1 cellular context compared by ENCODE assay signal in the genomic region with DNA sequence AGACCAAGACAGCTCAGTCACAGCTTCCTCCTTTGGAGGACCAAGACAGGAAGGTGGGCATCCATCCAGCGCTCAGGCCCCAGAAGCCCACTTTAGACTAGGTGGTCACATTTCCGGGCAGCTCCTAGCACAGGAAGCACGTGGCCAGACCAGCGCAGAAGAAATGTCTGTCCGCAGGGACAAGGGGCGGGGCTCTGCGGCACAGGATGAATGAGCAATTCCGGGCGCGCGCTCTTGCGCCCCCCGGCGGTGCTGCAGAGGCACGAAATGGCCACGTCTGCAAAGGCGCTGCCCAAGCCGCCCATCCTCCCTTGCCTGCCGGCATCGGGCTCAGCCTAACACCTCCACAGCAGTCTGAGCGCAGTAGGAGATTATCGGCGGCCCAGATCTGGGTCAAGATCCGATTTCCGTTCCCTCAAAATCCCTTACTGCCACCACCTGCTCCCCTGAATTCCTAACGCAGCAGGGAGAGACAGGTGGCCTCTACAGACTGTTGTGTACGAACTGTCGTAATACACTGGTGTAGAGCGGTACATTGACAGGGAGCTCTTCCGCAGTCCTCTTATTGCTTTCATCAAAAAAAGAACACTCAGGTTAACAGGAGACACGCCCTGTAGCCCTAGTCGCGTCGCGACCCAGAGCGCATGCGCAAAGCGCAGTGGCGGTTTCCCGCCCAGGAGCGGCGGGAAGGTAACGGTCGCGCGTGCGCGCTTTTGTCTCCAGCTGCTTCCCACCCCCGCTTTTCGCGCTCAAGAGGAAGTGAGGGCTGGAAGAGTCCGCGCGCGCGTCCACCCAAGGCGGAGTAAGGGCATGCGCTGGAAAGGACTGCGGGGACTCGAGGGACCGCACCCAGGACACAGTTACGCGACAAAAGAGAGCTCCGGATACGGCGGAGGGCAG.
TF ChIP-seq lines count a peak whose summit lies in the region.

No MANE protein-coding gene starts in this region.

TF ChIP-seq in H1, 55 proteins besides CTCF, POLR2A, EP300 and RAD21:
- TF ChIP-seq, protein P1, sequence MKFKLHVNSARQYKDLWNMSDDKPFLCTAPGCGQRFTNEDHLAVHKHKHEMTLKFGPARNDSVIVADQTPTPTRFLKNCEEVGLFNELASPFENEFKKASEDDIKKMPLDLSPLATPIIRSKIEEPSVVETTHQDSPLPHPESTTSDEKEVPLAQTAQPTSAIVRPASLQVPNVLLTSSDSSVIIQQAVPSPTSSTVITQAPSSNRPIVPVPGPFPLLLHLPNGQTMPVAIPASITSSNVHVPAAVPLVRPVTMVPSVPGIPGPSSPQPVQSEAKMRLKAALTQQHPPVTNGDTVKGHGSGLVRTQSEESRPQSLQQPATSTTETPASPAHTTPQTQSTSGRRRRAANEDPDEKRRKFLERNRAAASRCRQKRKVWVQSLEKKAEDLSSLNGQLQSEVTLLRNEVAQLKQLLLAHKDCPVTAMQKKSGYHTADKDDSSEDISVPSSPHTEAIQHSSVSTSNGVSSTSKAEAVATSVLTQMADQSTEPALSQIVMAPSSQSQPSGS (IDR thresholded peaks at IDR 0.05; ENCODE audit: low read length), result peak; percentile 48; the same call in 1 of the 2 replicates
- TF ChIP-seq, protein P2, sequence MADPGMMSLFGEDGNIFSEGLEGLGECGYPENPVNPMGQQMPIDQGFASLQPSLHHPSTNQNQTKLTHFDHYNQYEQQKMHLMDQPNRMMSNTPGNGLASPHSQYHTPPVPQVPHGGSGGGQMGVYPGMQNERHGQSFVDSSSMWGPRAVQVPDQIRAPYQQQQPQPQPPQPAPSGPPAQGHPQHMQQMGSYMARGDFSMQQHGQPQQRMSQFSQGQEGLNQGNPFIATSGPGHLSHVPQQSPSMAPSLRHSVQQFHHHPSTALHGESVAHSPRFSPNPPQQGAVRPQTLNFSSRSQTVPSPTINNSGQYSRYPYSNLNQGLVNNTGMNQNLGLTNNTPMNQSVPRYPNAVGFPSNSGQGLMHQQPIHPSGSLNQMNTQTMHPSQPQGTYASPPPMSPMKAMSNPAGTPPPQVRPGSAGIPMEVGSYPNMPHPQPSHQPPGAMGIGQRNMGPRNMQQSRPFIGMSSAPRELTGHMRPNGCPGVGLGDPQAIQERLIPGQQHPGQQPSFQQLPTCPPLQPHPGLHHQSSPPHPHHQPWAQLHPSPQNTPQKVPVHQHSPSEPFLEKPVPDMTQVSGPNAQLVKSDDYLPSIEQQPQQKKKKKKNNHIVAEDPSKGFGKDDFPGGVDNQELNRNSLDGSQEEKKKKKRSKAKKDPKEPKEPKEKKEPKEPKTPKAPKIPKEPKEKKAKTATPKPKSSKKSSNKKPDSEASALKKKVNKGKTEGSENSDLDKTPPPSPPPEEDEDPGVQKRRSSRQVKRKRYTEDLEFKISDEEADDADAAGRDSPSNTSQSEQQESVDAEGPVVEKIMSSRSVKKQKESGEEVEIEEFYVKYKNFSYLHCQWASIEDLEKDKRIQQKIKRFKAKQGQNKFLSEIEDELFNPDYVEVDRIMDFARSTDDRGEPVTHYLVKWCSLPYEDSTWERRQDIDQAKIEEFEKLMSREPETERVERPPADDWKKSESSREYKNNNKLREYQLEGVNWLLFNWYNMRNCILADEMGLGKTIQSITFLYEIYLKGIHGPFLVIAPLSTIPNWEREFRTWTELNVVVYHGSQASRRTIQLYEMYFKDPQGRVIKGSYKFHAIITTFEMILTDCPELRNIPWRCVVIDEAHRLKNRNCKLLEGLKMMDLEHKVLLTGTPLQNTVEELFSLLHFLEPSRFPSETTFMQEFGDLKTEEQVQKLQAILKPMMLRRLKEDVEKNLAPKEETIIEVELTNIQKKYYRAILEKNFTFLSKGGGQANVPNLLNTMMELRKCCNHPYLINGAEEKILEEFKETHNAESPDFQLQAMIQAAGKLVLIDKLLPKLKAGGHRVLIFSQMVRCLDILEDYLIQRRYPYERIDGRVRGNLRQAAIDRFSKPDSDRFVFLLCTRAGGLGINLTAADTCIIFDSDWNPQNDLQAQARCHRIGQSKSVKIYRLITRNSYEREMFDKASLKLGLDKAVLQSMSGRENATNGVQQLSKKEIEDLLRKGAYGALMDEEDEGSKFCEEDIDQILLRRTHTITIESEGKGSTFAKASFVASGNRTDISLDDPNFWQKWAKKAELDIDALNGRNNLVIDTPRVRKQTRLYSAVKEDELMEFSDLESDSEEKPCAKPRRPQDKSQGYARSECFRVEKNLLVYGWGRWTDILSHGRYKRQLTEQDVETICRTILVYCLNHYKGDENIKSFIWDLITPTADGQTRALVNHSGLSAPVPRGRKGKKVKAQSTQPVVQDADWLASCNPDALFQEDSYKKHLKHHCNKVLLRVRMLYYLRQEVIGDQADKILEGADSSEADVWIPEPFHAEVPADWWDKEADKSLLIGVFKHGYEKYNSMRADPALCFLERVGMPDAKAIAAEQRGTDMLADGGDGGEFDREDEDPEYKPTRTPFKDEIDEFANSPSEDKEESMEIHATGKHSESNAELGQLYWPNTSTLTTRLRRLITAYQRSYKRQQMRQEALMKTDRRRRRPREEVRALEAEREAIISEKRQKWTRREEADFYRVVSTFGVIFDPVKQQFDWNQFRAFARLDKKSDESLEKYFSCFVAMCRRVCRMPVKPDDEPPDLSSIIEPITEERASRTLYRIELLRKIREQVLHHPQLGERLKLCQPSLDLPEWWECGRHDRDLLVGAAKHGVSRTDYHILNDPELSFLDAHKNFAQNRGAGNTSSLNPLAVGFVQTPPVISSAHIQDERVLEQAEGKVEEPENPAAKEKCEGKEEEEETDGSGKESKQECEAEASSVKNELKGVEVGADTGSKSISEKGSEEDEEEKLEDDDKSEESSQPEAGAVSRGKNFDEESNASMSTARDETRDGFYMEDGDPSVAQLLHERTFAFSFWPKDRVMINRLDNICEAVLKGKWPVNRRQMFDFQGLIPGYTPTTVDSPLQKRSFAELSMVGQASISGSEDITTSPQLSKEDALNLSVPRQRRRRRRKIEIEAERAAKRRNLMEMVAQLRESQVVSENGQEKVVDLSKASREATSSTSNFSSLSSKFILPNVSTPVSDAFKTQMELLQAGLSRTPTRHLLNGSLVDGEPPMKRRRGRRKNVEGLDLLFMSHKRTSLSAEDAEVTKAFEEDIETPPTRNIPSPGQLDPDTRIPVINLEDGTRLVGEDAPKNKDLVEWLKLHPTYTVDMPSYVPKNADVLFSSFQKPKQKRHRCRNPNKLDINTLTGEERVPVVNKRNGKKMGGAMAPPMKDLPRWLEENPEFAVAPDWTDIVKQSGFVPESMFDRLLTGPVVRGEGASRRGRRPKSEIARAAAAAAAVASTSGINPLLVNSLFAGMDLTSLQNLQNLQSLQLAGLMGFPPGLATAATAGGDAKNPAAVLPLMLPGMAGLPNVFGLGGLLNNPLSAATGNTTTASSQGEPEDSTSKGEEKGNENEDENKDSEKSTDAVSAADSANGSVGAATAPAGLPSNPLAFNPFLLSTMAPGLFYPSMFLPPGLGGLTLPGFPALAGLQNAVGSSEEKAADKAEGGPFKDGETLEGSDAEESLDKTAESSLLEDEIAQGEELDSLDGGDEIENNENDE (IDR thresholded peaks at IDR 0.05; ENCODE audit: insufficient replicate concordance, low read length), result no peak
- TF ChIP-seq POLR2AphosphoS5 (IDR thresholded peaks at IDR 0.05; ENCODE audit: low read depth, low read length) (peak; percentile 95), CREB1 (IDR thresholded peaks at IDR 0.05) (peak; percentile 68), SIN3A (conservative IDR thresholded peaks at IDR 0.05 in 1 of 2, IDR thresholded peaks at IDR 0.05 in 1 of 2; ENCODE audit: low read depth in 1 of 2, low read length in 2 of 2) (peak; percentile 89 to 94), TEAD4 (IDR thresholded peaks at IDR 0.05; ENCODE audit: low read depth, low read length) (peak; percentile 67; the same call in 1 of the 2 replicates), CTBP2 (IDR thresholded peaks at IDR 0.05; ENCODE audit: borderline replicate concordance, insufficient read depth, insufficient read length, low read length) (no peak), TBP (IDR thresholded peaks at IDR 0.05; ENCODE audit: low read depth, low read length) (0 out of 2 replicates have a peak, but pooled peaks have one; percentile 8), TAF7 (optimal IDR thresholded peaks at IDR 0.05; ENCODE audit: borderline replicate concordance, low read depth, low read length) (peak; percentile 50), HDAC2 (IDR thresholded peaks at IDR 0.05; ENCODE audit: borderline replicate concordance in 1 of 2, low read depth in 2 of 2, low read length in 2 of 2) (peak; percentile 17 to 66; a peak in 3 of 4 replicates), NRF1 (IDR thresholded peaks at IDR 0.05; ENCODE audit: low read depth, low read length) (peak; percentile 59), NANOG (IDR thresholded peaks at IDR 0.05; ENCODE audit: insufficient read depth, low read depth, low read length, poor library complexity, severe bottlenecking) (no peak), KDM5A (IDR thresholded peaks at IDR 0.05; ENCODE audit: low read length) (no peak), SP1 (IDR thresholded peaks at IDR 0.05; ENCODE audit: low read depth, low read length) (peak; percentile 70; the same call in 1 of the 2 replicates), CHD2 (IDR thresholded peaks at IDR 0.05; ENCODE audit: low read length) (0 out of 2 replicates have a peak, but pooled peaks have one; percentile 22), MAFK (IDR thresholded peaks at IDR 0.05; ENCODE audit: low read depth, low read length) (peak; percentile 59; the same call in 1 of the 2 replicates), CBX5 (IDR thresholded peaks at IDR 0.05; ENCODE audit: low read depth, low read length) (no peak), EGR1 (IDR thresholded peaks at IDR 0.05; ENCODE audit: borderline replicate concordance, low read depth, low read length) (peak; percentile 67; the same call in 1 of the 2 replicates), BACH1 (IDR thresholded peaks at IDR 0.05; ENCODE audit: low read length) (peak; percentile 79), RBBP5 (IDR thresholded peaks at IDR 0.05; ENCODE audit: borderline replicate concordance, low read depth, low read length) (no peak), SAP30 (IDR thresholded peaks at IDR 0.05; ENCODE audit: insufficient read depth, insufficient replicate concordance, low read length) (peak; percentile 89), TAF1 (IDR thresholded peaks at IDR 0.05; ENCODE audit: low read depth, low read length) (peak; percentile 69; the same call in 1 of the 2 replicates), TCF12 (IDR thresholded peaks at IDR 0.05; ENCODE audit: low read depth, low read length) (0 out of 2 replicates have a peak, but pooled peaks have one; percentile 2), YY1 (IDR thresholded peaks at IDR 0.05; ENCODE audit: low read depth, low read length) (peak; percentile 86), GTF2F1 (IDR thresholded peaks at IDR 0.05; ENCODE audit: borderline replicate concordance, low read depth, low read length) (0 out of 2 replicates have a peak, but pooled peaks have one; percentile 29)
- TF ChIP-seq, protein P3, sequence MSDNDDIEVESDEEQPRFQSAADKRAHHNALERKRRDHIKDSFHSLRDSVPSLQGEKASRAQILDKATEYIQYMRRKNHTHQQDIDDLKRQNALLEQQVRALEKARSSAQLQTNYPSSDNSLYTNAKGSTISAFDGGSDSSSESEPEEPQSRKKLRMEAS (IDR thresholded peaks at IDR 0.05), result peak; percentile 97
- TF ChIP-seq, protein P4, sequence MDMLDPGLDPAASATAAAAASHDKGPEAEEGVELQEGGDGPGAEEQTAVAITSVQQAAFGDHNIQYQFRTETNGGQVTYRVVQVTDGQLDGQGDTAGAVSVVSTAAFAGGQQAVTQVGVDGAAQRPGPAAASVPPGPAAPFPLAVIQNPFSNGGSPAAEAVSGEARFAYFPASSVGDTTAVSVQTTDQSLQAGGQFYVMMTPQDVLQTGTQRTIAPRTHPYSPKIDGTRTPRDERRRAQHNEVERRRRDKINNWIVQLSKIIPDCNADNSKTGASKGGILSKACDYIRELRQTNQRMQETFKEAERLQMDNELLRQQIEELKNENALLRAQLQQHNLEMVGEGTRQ (IDR thresholded peaks at IDR 0.05; ENCODE audit: low read length), result peak; percentile 70
- TF ChIP-seq, protein P5, sequence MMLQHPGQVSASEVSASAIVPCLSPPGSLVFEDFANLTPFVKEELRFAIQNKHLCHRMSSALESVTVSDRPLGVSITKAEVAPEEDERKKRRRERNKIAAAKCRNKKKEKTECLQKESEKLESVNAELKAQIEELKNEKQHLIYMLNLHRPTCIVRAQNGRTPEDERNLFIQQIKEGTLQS (IDR thresholded peaks at IDR 0.05; ENCODE audit: insufficient read depth, low read depth, low read length), result 0 out of 2 replicates have a peak, but pooled peaks have one; percentile 7
- TF ChIP-seq, protein P6, sequence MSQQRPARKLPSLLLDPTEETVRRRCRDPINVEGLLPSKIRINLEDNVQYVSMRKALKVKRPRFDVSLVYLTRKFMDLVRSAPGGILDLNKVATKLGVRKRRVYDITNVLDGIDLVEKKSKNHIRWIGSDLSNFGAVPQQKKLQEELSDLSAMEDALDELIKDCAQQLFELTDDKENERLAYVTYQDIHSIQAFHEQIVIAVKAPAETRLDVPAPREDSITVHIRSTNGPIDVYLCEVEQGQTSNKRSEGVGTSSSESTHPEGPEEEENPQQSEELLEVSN (IDR thresholded peaks at IDR 0.05), result peak; percentile 99
